Comparison of ENCODE assay signal across 11 cellular contexts in the genomic region with DNA sequence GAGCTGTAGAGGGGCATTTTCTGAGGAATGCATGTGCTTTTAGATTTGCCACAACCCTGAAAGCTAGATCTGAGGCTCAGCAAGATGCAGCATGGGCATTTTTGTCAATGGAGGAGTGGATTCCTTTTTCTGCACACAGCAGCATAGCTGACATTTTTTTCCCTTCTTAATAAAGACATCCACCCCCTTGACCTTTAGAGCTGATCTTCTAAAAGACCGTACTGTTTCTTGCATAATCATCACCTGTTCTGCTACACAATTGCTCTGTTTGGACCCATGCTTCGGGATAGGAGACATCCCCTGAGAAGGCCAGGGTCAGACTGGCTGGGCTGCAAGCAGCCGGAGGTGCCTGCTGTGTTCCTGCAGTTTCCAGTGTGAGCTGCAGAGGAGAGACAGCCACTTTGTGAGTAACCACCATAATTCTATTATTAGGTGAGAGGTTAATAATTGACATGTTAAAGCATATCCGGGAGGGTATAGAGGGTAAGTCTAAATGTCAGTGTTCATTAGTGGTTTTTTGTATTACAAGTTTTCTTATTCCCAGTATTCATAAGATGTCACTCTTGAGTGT.
DNase-seq lines count a peak whose midpoint lies in the region; ATAC-seq and TF ChIP-seq lines count a peak whose summit lies in the region.
"Had no signal": no experiment of that assay in that cellular context is flagged by ENCODE, and none has a peak within 500 bp of the region (broad histone marks: within the 10 kb centered on the region; RNA-seq: fewer than 3 reads in every experiment).

No MANE protein-coding gene starts in this region.

- ATAC-seq in GM19043 (IDR thresholded peaks at IDR 0.05; ENCODE audit: low read depth, unreplicated experiment): peak; percentile 92
- peak; percentile 82 for ATAC-seq in HG02840 (IDR thresholded peaks at IDR 0.05; ENCODE audit: low FRiP score, unreplicated experiment)
- peak; percentile 49 for ATAC-seq in stimulated activated memory B cell treated with anti-CD40 and anti-IgM and Interleukin-4, amounts not matched to agents 10 μg/mL and 1 μg/mL and 100 μg/mL, for 72 hours

- peak overlapping the region in 4 of 5 experiments; percentile 66 to 87 (median 76) for H3K27ac Mint-ChIP-seq in brain
- no peak overlapping the region for H3K27ac Mint-ChIP-seq in stimulated activated memory B cell treated with anti-CD40 and anti-IgM and Interleukin-4, amounts not matched to agents 10 μg/mL and 1 μg/mL and 100 μg/mL, for 72 hours
- H3K27ac Mint-ChIP-seq: WTC11 had no signal

- no peaks in the 10 kb centered on the region for H3K9me3 ChIP-seq in MG63

- no peak overlapping the region for H3K4me3 ChIP-seq in MG63

- no peaks in the 10 kb centered on the region for H3K27me3 Mint-ChIP-seq in brain
- peaks cover under 1% of the 10 kb centered on the region for H3K27me3 Mint-ChIP-seq in stimulated activated memory B cell treated with anti-CD40 and anti-IgM and Interleukin-4, amounts not matched to agents 10 μg/mL and 1 μg/mL and 100 μg/mL, for 72 hours

- H3K36me3 ChIP-seq in MG63: no peaks in the 10 kb centered on the region

- no peaks in the 10 kb centered on the region for H3K9me3 Mint-ChIP-seq in brain
- no peaks in the 10 kb centered on the region for H3K9me3 Mint-ChIP-seq in stimulated activated memory B cell treated with anti-CD40 and anti-IgM and Interleukin-4, amounts not matched to agents 10 μg/mL and 1 μg/mL and 100 μg/mL, for 72 hours

- 0 out of 2 replicates have a peak, but pooled peaks cover 5% of the 10 kb centered on the region for H3K27me3 ChIP-seq in MG63

- peak overlapping the region in 3 of 5 experiments; percentile 4 to 37 (median 17) for H3K4me3 Mint-ChIP-seq in brain
- no peak overlapping the region for H3K4me3 Mint-ChIP-seq in stimulated activated memory B cell treated with anti-CD40 and anti-IgM and Interleukin-4, amounts not matched to agents 10 μg/mL and 1 μg/mL and 100 μg/mL, for 72 hours
- H3K4me3 Mint-ChIP-seq: WTC11 had no signal

- H3K4me1 Mint-ChIP-seq in brain: peaks cover 36% of the 10 kb centered on the region
- H3K4me1 Mint-ChIP-seq in stimulated activated memory B cell treated with anti-CD40 and anti-IgM and Interleukin-4, amounts not matched to agents 10 μg/mL and 1 μg/mL and 100 μg/mL, for 72 hours: no peaks in the 10 kb centered on the region

- no peak for DNase-seq in D341Med (ENCODE audit: low spot score)
- no peak for DNase-seq in activated effector memory CD4-positive, alpha-beta T cell treated with anti-CD3 and anti-CD28 coated beads, Interleukin-2, amount 50 U/mL, for 16 hours
- DNase-seq in KBM-7: no peak
- DNase-seq in MG63: no peak
- DNase-seq: activated gamma-delta T cell treated with Interleukin-2 at 50 U/mL for 16 hours, NCI-H2107 had no signal

- no peak for TF ChIP-seq CTCF in brain (conservative IDR thresholded peaks at IDR 0.05)

- in situ Hi-C loops in KBM-7 (cut with MboI; ENCODE audit: low pct_unique_long_range_greater_than_20kb, low sequenced_read_pairs): no loop called here

- no peaks in the 10 kb centered on the region for H3K36me3 Mint-ChIP-seq in brain
- H3K36me3 Mint-ChIP-seq in stimulated activated memory B cell treated with anti-CD40 and anti-IgM and Interleukin-4, amounts not matched to agents 10 μg/mL and 1 μg/mL and 100 μg/mL, for 72 hours: no peaks in the 10 kb centered on the region
- H3K36me3 Mint-ChIP-seq: WTC11 had no signal
